8 cellular contexts compared by ENCODE assay signal in the genomic region with DNA sequence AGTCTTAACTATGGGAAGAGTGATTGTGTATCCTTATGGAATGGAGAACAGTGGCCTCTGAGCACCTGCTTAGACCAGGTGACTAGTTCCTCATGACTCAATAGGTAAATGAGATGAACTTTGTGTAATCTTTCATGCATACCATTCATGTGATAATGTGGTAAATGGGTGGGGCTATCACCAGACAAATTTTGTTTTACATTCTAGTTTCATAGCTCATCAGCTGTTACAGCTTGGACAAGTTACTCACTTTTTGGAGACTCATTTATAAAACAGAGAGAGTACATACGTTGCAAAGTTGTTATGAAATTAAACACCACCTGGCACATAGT.
DNase-seq lines count a peak whose midpoint lies in the region; ATAC-seq and TF ChIP-seq lines count a peak whose summit lies in the region.
"Had no signal": no experiment of that assay in that cellular context is flagged by ENCODE, and none has a peak within 500 bp of the region (broad histone marks: within the 10 kb centered on the region; RNA-seq: fewer than 3 reads in every experiment).

No MANE protein-coding gene starts in this region.

- H3K4me3 ChIP-seq in trophoblast cell (ENCODE audit: low read depth, low read length), result no peak overlapping the region
- H3K4me3 ChIP-seq: adrenal gland had no signal

- TF ChIP-seq CTCF in GM13976 (IDR thresholded peaks at IDR 0.05; ENCODE audit: borderline replicate concordance, control extremely low read depth, extremely low read depth, insufficient read depth, missing control alignments), result no peak

- no peak overlapping the region for H3K4ac ChIP-seq in trophoblast cell (ENCODE audit: low read depth, low read length)

- no peak overlapping the region for H4K8ac ChIP-seq in trophoblast cell (ENCODE audit: low read depth, low read length)

- H3K79me1 ChIP-seq in trophoblast cell (ENCODE audit: low read length), result peaks cover 5% of the 10 kb centered on the region

- ATAC-seq in GM18873 (IDR thresholded peaks at IDR 0.05; ENCODE audit: low FRiP score, unreplicated experiment) (peak; percentile 26), HG02588 (IDR thresholded peaks at IDR 0.05; ENCODE audit: unreplicated experiment) (peak; percentile 35), HG03469 (IDR thresholded peaks at IDR 0.05; ENCODE audit: unreplicated experiment) (no peak)

- peaks cover 2% of the 10 kb centered on the region for H3K9me3 ChIP-seq in trophoblast cell (ENCODE audit: insufficient read depth, low read depth, low read length)
- H3K9me3 ChIP-seq: adrenal gland had no signal

- no peaks in the 10 kb centered on the region for H3K79me2 ChIP-seq in trophoblast cell (ENCODE audit: control insufficient read depth, insufficient read depth, low read length, poor library complexity)

- H2BK120ac ChIP-seq in trophoblast cell (ENCODE audit: insufficient read depth, low read length, poor library complexity), result no peak overlapping the region

- H2BK12ac ChIP-seq in trophoblast cell (ENCODE audit: low read length), result no peak overlapping the region

- no CpG with 5 or more reads among the region's 1 CpG for whole genome bisulfite sequencing in trophoblast cell (ENCODE audit: extremely low coverage, insufficient coverage, insufficient read length)

- no peak overlapping the region for H4K91ac ChIP-seq in trophoblast cell (ENCODE audit: low read depth, low read length)

- H3K9ac ChIP-seq in trophoblast cell (ENCODE audit: low read length), result no peak overlapping the region

- peak; percentile 65 for DNase-seq in NCI-H226
- peak; percentile 73 to 92 for DNase-seq in trophoblast cell
- no peak for DNase-seq in activated gamma-delta T cell (lab: John Stamatoyannopoulos, UW)
- DNase-seq in GM13976 (ENCODE audit: low spot score), result no peak
- DNase-seq: adrenal gland had no signal

- H2AK5ac ChIP-seq in trophoblast cell (ENCODE audit: low read length), result no peak overlapping the region

- H2BK5ac ChIP-seq in trophoblast cell (ENCODE audit: low read depth, low read length, poor library complexity), result no peak overlapping the region

- no peaks in the 10 kb centered on the region for H3K27me3 ChIP-seq in trophoblast cell (ENCODE audit: insufficient read depth, low read length)
- H3K27me3 ChIP-seq: adrenal gland had no signal

- H3K23ac ChIP-seq in trophoblast cell (ENCODE audit: low read length), result no peak overlapping the region

- H4K12ac ChIP-seq in trophoblast cell (ENCODE audit: low read depth, low read length), result no peak overlapping the region

- H3K18ac ChIP-seq in trophoblast cell (ENCODE audit: low read length), result no peak overlapping the region

- in situ Hi-C loops in GM13976 (cut with MboI; ENCODE audit: low sequenced_read_pairs, unreplicated experiment), result no loop called here

- H2AFZ ChIP-seq in trophoblast cell (ENCODE audit: insufficient read depth, low read length, poor library complexity), result no peak overlapping the region

- H3K14ac ChIP-seq in trophoblast cell (ENCODE audit: low read length), result no peak overlapping the region

- H3K4me2 ChIP-seq in trophoblast cell (ENCODE audit: low read length), result no peak overlapping the region

- no peak overlapping the region for H3K27ac ChIP-seq in trophoblast cell (ENCODE audit: low read depth, low read length)
- H3K27ac ChIP-seq: adrenal gland had no signal

- H3K36me3 ChIP-seq in trophoblast cell (ENCODE audit: control insufficient read depth in 1 of 2, insufficient read depth in 2 of 2, low read length in 2 of 2), result no peaks in the 10 kb centered on the region
- H3K36me3 ChIP-seq: adrenal gland had no signal

- H3K4me1 ChIP-seq in trophoblast cell (ENCODE audit: control insufficient read depth in 1 of 2, insufficient read depth in 2 of 2, low read length in 2 of 2), result peaks cover 0 to 6% of the 10 kb centered on the region in 2 experiments

Comparison
In these comparisons a context has a peak if more than half of its experiments do, and no peak if none do; other contexts are left out.
1. DNase-seq: peak in NCI-H226 (single experiment) and trophoblast cell (2 of 2); none in activated gamma-delta T cell (single experiment) and GM13976 (single experiment).